Comparison of ENCODE assay signal across 11 cellular contexts in the genomic region with DNA sequence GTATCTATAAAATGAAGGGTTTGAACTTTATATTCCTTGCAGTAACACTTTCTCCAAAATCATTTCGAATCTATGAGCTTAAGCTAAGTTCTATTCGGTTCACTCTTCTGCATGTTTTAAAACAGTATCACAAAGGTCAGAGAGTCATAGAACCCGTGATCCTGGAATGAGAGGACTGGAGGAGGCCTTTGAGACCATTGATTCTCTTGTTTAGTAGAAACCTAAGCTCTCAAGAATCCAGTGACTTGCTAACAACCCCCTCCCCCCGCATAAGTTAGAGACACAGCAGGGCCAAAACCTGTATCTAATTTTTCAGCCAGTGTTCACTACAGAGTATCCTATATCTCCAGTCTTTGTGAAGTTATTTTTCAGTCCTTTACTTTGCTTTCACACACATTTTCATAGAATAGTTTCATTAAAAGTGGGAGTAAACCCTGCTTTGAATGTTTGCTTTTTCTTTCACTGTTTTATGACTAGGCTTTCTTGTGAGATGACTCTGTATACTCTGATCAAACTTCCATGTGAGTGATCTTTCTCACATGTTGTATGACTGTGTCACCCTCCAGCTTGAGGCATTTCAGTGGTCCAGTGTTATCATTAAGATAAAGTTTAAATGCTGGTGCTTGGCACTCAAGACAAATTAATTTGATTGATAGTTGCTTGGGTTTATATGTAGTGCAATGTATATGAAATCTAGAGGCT.
DNase-seq lines count a peak whose midpoint lies in the region; ATAC-seq and FAIRE-seq lines count a peak whose summit lies in the region.
"Had no signal": no experiment of that assay in that cellular context is flagged by ENCODE, and none has a peak within 500 bp of the region (broad histone marks: within the 10 kb centered on the region; RNA-seq: fewer than 3 reads in every experiment).

No MANE protein-coding gene starts in this region.

- H3K36me3 ChIP-seq in small intestine (ENCODE audit: control insufficient read depth in 2 of 2, insufficient read depth in 2 of 2, low read length in 2 of 2), result no peaks in the 10 kb centered on the region
- H3K36me3 ChIP-seq: SJSA1 had no signal

- peak; percentile 90 to 96 for ATAC-seq in activated naive CD4-positive, alpha-beta T cell treated with anti-CD3 and anti-CD28 coated beads, Interleukin-2, amount 50 U/mL, for 72 hours
- ATAC-seq in HG02973 (IDR thresholded peaks at IDR 0.05; ENCODE audit: unreplicated experiment), result peak; percentile 74
- ATAC-seq in activated T-helper 17 cell treated with anti-CD3 and anti-CD28 coated beads, Interleukin-2, amount 50 U/mL, for 72 hours (replicated peaks), result peak; percentile 90
- ATAC-seq in GM19324 (IDR thresholded peaks at IDR 0.05; ENCODE audit: low FRiP score, unreplicated experiment), result no peak
- ATAC-seq in left ventricle myocardium superior, result no peak
- ATAC-seq in HG03457 (IDR thresholded peaks at IDR 0.05; ENCODE audit: unreplicated experiment), result no peak

- WGBS in small intestine, 3 donors, result 40 to 73% (median 44%) methylated on average over 4 of the region's 4 CpGs

- peaks cover 51% of the 10 kb centered on the region for H3K4me1 Mint-ChIP-seq in activated T-helper 17 cell treated with anti-CD3 and anti-CD28 coated beads, Interleukin-2, amount 50 U/mL, for 72 hours

- H3K36me3 Mint-ChIP-seq in activated naive CD4-positive, alpha-beta T cell treated with anti-CD3 and anti-CD28 coated beads, Interleukin-2, amount 50 U/mL, for 72 hours, result peaks cover 0 to 6% of the 10 kb centered on the region in 2 donors
- no peaks in the 10 kb centered on the region for H3K36me3 Mint-ChIP-seq in activated T-helper 17 cell treated with anti-CD3 and anti-CD28 coated beads, Interleukin-2, amount 50 U/mL, for 72 hours (ENCODE audit: low read depth)

- peaks cover 0 to 4% of the 10 kb centered on the region in 2 donors for H3K4me1 ChIP-seq in small intestine (ENCODE audit: control insufficient read depth in 2 of 2, insufficient read depth in 1 of 2, low read depth in 1 of 2, low read length in 1 of 2)

- no peaks in the 10 kb centered on the region for H3K27me3 ChIP-seq in small intestine (ENCODE audit: control insufficient read depth in 2 of 2, insufficient read depth in 2 of 2, low read length in 2 of 2)
- H3K27me3 ChIP-seq: SJSA1 had no signal

- peak overlapping the region; percentile 77 for H3K4me3 Mint-ChIP-seq in activated T-helper 17 cell treated with anti-CD3 and anti-CD28 coated beads, Interleukin-2, amount 50 U/mL, for 72 hours

- peaks cover 0 to 7% of the 10 kb centered on the region in 2 donors for H3K9me3 Mint-ChIP-seq in activated naive CD4-positive, alpha-beta T cell treated with anti-CD3 and anti-CD28 coated beads, Interleukin-2, amount 50 U/mL, for 72 hours
- no peaks in the 10 kb centered on the region for H3K9me3 Mint-ChIP-seq in activated T-helper 17 cell treated with anti-CD3 and anti-CD28 coated beads, Interleukin-2, amount 50 U/mL, for 72 hours

- no peak for DNase-seq in activated naive CD4-positive, alpha-beta T cell treated with anti-CD3 and anti-CD28 coated beads, Interleukin-2, amount 50 U/mL, for 72 hours (ENCODE audit: low spot score in 2 of 2)
- no peak for DNase-seq in activated naive CD4-positive, alpha-beta T cell (lab: John Stamatoyannopoulos, UW)
- no peak for DNase-seq in small intestine
- DNase-seq in left ventricle myocardium superior, result no peak
- DNase-seq: effector memory CD4-positive, alpha-beta T cell; NCI-H2029 treated with DMSO at 0.1 percent for 48 hours had no signal

- H3K9me3 ChIP-seq in small intestine (ENCODE audit: control insufficient read depth, low read depth), result no peaks in the 10 kb centered on the region
- H3K9me3 ChIP-seq: SJSA1 had no signal

- no peaks in the 10 kb centered on the region for H3K27me3 Mint-ChIP-seq in activated T-helper 17 cell treated with anti-CD3 and anti-CD28 coated beads, Interleukin-2, amount 50 U/mL, for 72 hours

- H3K27ac ChIP-seq in small intestine (ENCODE audit: low read depth in 1 of 2, low read length in 1 of 2), result no peak overlapping the region
- H3K27ac ChIP-seq: SJSA1 had no signal

- H3K4me3 ChIP-seq in small intestine (ENCODE audit: low read depth in 1 of 2, low read length in 2 of 2), result no peak overlapping the region
- H3K4me3 ChIP-seq: SJSA1 had no signal

- FAIRE-seq in small intestine (lab: Jason Lieb, UNC), result no peak

- peak overlapping the region in 1 of 2 donors; percentile 13 for H3K27ac Mint-ChIP-seq in activated naive CD4-positive, alpha-beta T cell treated with anti-CD3 and anti-CD28 coated beads, Interleukin-2, amount 50 U/mL, for 72 hours
- H3K27ac Mint-ChIP-seq in activated T-helper 17 cell treated with anti-CD3 and anti-CD28 coated beads, Interleukin-2, amount 50 U/mL, for 72 hours, result peak overlapping the region; percentile 91

- intact Hi-C loops in left ventricle myocardium superior (cut with micrococcal nuclease), result loop anchor here (5.0 to 10.0 kb wide), 2 partner anchors 244 to 466 kb away; no protein-coding TSS in a partner anchor

Comparison
In these comparisons a context has a peak if more than half of its experiments do, and no peak if none do; other contexts are left out.
1. ATAC-seq: peak in activated naive CD4-positive, alpha-beta T cell treated with anti-CD3 and anti-CD28 coated beads, Interleukin-2, amount 50 U/mL, for 72 hours (2 of 2), HG02973 (single experiment) and activated T-helper 17 cell treated with anti-CD3 and anti-CD28 coated beads, Interleukin-2, amount 50 U/mL, for 72 hours (single experiment); none in GM19324 (single experiment), left ventricle myocardium superior (single experiment) and HG03457 (single experiment).